Comparison of ENCODE assay signal across 24 cellular contexts in the genomic region with DNA sequence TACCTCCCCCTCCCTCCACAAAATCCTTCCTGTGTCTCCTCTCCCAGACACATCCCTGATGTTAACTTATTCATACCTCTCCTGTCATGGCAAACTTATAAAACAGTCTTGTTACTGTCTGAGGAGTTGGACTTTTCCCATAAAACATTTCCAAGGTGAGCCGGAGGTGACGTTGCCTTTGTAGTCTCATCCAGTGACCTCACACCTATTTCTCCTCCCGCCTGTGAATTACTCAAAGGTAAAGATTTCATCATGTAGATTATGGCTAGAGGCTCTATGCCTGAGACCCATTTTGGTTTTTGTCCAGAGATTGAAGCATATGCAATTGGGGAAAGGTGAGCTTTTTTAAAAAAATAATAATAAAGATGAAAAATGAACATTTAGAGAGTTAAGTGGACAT.
"Had no signal": no experiment of that assay in that cellular context is flagged by ENCODE, and none has a peak within 500 bp of the region (broad histone marks: within the 10 kb centered on the region; RNA-seq: fewer than 3 reads in every experiment).

No MANE protein-coding gene starts in this region.

- DNase-seq: activated CD4-positive, alpha-beta T cell treated with anti-CD3 and anti-CD28 coated beads, Interleukin-2, amount 50 U/mL, for 1 hour; activated CD8-positive, alpha-beta T cell treated with anti-CD3 and anti-CD28 coated beads, Interleukin-2, amount 10 ng/mL, durations not matched to agents 7 days and 5 days; activated gamma-delta T cell treated with Interleukin-2 at 50 U/mL for 16 hours; activated T-cell treated with anti-CD3 and anti-CD28 coated beads, Interleukin-2, amount 50 U/mL, for 1 hour; anterior cingulate cortex; body of pancreas; caudate nucleus; effector memory CD4-positive, alpha-beta T cell; esophagus squamous epithelium; left colon; naive thymus-derived CD4-positive, alpha-beta T cell; sigmoid colon; stimulated activated CD4-positive, alpha-beta T cell treated with anti-CD3 and anti-CD28 coated beads, Interleukin-2, amount 100 ng/mL, for 48 hours; stimulated activated CD8-positive, alpha-beta memory T cell treated with anti-CD3 and anti-CD28 coated beads, Interleukin-4, amount 100 ng/mL, for 48 hours; stimulated activated naive B cell treated with anti-CD40 and anti-IgM and Interleukin-4, amounts not matched to agents 10 μg/mL and 1 μg/mL and 100 μg/mL, for 72 hours; transverse colon; uterus had no signal

- H3K27ac ChIP-seq: body of pancreas, transverse colon, uterus, VCaP had no signal

- H3K4me1 Mint-ChIP-seq: activated naive CD4-positive, alpha-beta T cell treated with anti-CD3 and anti-CD28 coated beads, Interleukin-2, amount 50 U/mL, for 24 hours had no signal

- H3K36me3 Mint-ChIP-seq: activated naive CD4-positive, alpha-beta T cell treated with anti-CD3 and anti-CD28 coated beads, Interleukin-2, amount 50 U/mL, for 24 hours; naive thymus-derived CD4-positive, alpha-beta T cell; stimulated activated naive B cell treated with anti-CD40 and anti-IgM and Interleukin-4, amounts not matched to agents 10 μg/mL and 1 μg/mL and 100 μg/mL, for 72 hours had no signal

- H3K36me3 ChIP-seq: esophagus squamous epithelium, gastroesophageal sphincter, sigmoid colon, transverse colon, uterus had no signal

- FAIRE-seq: islet of Langerhans had no signal

- H3K4me3 Mint-ChIP-seq: activated CD8-positive, alpha-beta T cell treated with anti-CD3 and anti-CD28 coated beads, Interleukin-2, amount 10 ng/mL, durations not matched to agents 7 days and 5 days; activated naive CD4-positive, alpha-beta T cell treated with anti-CD3 and anti-CD28 coated beads, Interleukin-2, amount 50 U/mL, for 24 hours; naive thymus-derived CD4-positive, alpha-beta T cell; neural crest cell; stimulated activated naive B cell treated with anti-CD40 and anti-IgM and Interleukin-4, amounts not matched to agents 10 μg/mL and 1 μg/mL and 100 μg/mL, for 72 hours; T-helper 2 cell treated with Interferon-gamma antibody and Interleukin-4, amounts not matched to agents 5 μg/mL and 100 μg/mL, for 36 hours had no signal

- H3K4me3 ChIP-seq: body of pancreas, esophagus squamous epithelium, gastroesophageal sphincter, sigmoid colon, transverse colon, uterus had no signal

- H3K27me3 ChIP-seq: body of pancreas, esophagus squamous epithelium, gastroesophageal sphincter, sigmoid colon, uterus had no signal

- H3K9me3 Mint-ChIP-seq: activated naive CD4-positive, alpha-beta T cell treated with anti-CD3 and anti-CD28 coated beads, Interleukin-2, amount 50 U/mL, for 24 hours; neural crest cell; T-helper 2 cell treated with Interferon-gamma antibody and Interleukin-4, amounts not matched to agents 5 μg/mL and 100 μg/mL, for 36 hours had no signal

- H3K4me1 ChIP-seq: body of pancreas, transverse colon, uterus had no signal

- ATAC-seq: activated CD4-positive, CD25-positive, alpha-beta regulatory T cell treated with anti-CD3 and anti-CD28 coated beads, Interleukin-2, amount 50 U/mL, for 24 hours; activated CD8-positive, alpha-beta T cell treated with anti-CD3 and anti-CD28 coated beads, Interleukin-2, amount 10 ng/mL, durations not matched to agents 7 days and 5 days; body of pancreas; gastroesophageal sphincter; left colon; naive thymus-derived CD4-positive, alpha-beta T cell; stimulated activated naive B cell treated with anti-CD40 and anti-IgM and Interleukin-4, amounts not matched to agents 10 μg/mL and 1 μg/mL and 100 μg/mL, for 72 hours had no signal

- H3K27ac Mint-ChIP-seq: activated CD8-positive, alpha-beta T cell treated with anti-CD3 and anti-CD28 coated beads, Interleukin-2, amount 10 ng/mL, durations not matched to agents 7 days and 5 days; activated naive CD4-positive, alpha-beta T cell treated with anti-CD3 and anti-CD28 coated beads, Interleukin-2, amount 50 U/mL, for 24 hours; naive thymus-derived CD4-positive, alpha-beta T cell; stimulated activated naive B cell treated with anti-CD40 and anti-IgM and Interleukin-4, amounts not matched to agents 10 μg/mL and 1 μg/mL and 100 μg/mL, for 72 hours; T-helper 2 cell treated with Interferon-gamma antibody and Interleukin-4, amounts not matched to agents 5 μg/mL and 100 μg/mL, for 36 hours had no signal

- H3K9me3 ChIP-seq: body of pancreas, esophagus squamous epithelium, gastroesophageal sphincter, sigmoid colon, transverse colon, uterus had no signal
